In the genomic region with DNA sequence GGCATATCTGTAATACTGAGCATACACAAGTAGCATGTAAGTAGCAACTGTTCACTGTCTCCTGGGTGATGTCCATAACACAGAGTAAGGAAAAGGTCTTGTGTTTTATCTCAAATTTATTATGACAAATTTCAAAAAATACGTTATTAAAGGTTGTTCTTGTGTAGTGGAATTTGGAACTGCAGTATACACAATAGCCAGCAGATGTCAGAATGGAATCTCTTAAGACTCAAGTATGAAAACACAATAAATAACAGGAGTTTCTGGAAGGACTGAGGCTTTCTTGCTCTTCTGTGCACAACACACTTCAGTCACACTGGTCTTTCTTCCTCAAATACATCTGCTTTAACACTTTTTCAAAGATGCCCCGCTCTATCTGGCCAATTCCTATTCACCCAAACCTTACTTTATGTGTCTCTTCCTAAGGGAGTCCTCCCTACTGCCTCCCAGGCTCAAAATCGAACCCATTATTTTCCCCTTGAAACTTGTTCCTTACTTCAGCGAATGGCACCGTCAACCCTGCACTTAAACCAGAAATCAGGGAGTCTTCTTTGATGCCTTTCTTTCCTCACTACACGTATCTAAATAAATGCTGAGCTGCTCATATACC, we compare ENCODE assay signal across 8 cellular contexts. TPM values are rescaled to one million over a fixed set of nuclear protein-coding genes. Genes with fewer than 3 reads are reported as not detected.
DNase-seq lines count a peak whose midpoint lies in the region; ATAC-seq, FAIRE-seq and TF ChIP-seq lines count a peak whose summit lies in the region.

No MANE protein-coding gene starts in this region.

- ATAC-seq in GM23338 (no peak), GM21447 (IDR thresholded peaks at IDR 0.05; ENCODE audit: unreplicated experiment) (no peak)
- peak; percentile 30 to 65 for ATAC-seq in naive thymus-derived CD8-positive, alpha-beta T cell

- no peak overlapping the region for H3K4me3 ChIP-seq in GM23338

- no peaks in the 10 kb centered on the region for H3K4me1 ChIP-seq in GM23338 (ENCODE audit: insufficient read depth)

- peaks cover 50% of the 10 kb centered on the region for H3K36me3 ChIP-seq in GM23338 (ENCODE audit: insufficient read depth)

- POLR2A ChIA-PET in naive thymus-derived CD8-positive, alpha-beta T cell (lab: Charles Lee), result no interaction called here

- peaks cover 64% of the 10 kb centered on the region for H3K79me2 ChIP-seq in GM23338 (replicated peaks; ENCODE audit: insufficient read depth)

- TF ChIP-seq CTCF in C4-2B (conservative IDR thresholded peaks at IDR 0.05), result peak; percentile 83
- peak; percentile 51 to 76 for TF ChIP-seq CTCF in GM23338 (conservative IDR thresholded peaks at IDR 0.05; ENCODE audit: low read depth in 2 of 2)

- no peaks in the 10 kb centered on the region for H3K27me3 ChIP-seq in GM23338 (ENCODE audit: insufficient read depth)

- no peak overlapping the region for H3K27ac Mint-ChIP-seq in GM23338
- peak overlapping the region in 4 of 10 donors; percentile 2 to 17 (median 6) for H3K27ac Mint-ChIP-seq in naive thymus-derived CD8-positive, alpha-beta T cell

- no peaks in the 10 kb centered on the region for H3K27me3 Mint-ChIP-seq in GM23338 (ENCODE audit: insufficient read depth, low read depth, poor library complexity)
- no peaks in the 10 kb centered on the region for H3K27me3 Mint-ChIP-seq in naive thymus-derived CD8-positive, alpha-beta T cell

- peak; percentile 63 for FAIRE-seq in RCC 7860 (lab: Jason Lieb, UNC)

- peak; percentile 69 for DNase-seq in GM23338 (ENCODE audit: low spot score)
- DNase-seq in RCC 7860 (ENCODE audit: low spot score), result peak; percentile 9
- DNase-seq in epithelial cell of prostate (ENCODE audit: low read depth, low spot score), result peak; percentile 10
- DNase-seq in naive thymus-derived CD8-positive, alpha-beta T cell, result peak in 3 of 10 donors; percentile 13 to 20 (median 19)
- DNase-seq in activated CD4-positive, CD25-positive, alpha-beta regulatory T cell (lab: John Stamatoyannopoulos, UW), result no peak
- DNase-seq in activated T-cell treated with anti-CD3 and anti-CD28 coated beads for 4 hours, result no peak

- no peak overlapping the region for H3K4me2 ChIP-seq in GM23338

- peaks cover 22% of the 10 kb centered on the region for H4K20me1 ChIP-seq in GM23338 (replicated peaks; ENCODE audit: insufficient read depth)

- no peaks in the 10 kb centered on the region for H3K9me3 Mint-ChIP-seq in GM23338
- no peaks in the 10 kb centered on the region for H3K9me3 Mint-ChIP-seq in naive thymus-derived CD8-positive, alpha-beta T cell

- H3K9me2 ChIP-seq in GM23338 (ENCODE audit: insufficient read depth), result no peaks in the 10 kb centered on the region

- peaks cover 52% of the 10 kb centered on the region for H3K36me3 Mint-ChIP-seq in GM23338 (ENCODE audit: low read depth)
- peaks cover 0 to 71% (median 20%) of the 10 kb centered on the region in 3 donors for H3K36me3 Mint-ChIP-seq in naive thymus-derived CD8-positive, alpha-beta T cell

- H3K4me3 Mint-ChIP-seq in GM23338, result no peak overlapping the region
- H3K4me3 Mint-ChIP-seq in naive thymus-derived CD8-positive, alpha-beta T cell, result no peak overlapping the region

- H3F3A ChIP-seq in GM23338 (replicated peaks; ENCODE audit: low read depth), result peaks cover 15% of the 10 kb centered on the region; the same call in 1 of the 2 replicates

- no peak overlapping the region for H2AFZ ChIP-seq in GM23338

- H3K4me1 Mint-ChIP-seq in GM23338, result no peaks in the 10 kb centered on the region
- peaks cover 8 to 17% (median 11%) of the 10 kb centered on the region in 4 donors for H3K4me1 Mint-ChIP-seq in naive thymus-derived CD8-positive, alpha-beta T cell

- no peak overlapping the region for H3K27ac ChIP-seq in C4-2B
- H3K27ac ChIP-seq in GM23338 (ENCODE audit: low read depth), result no peak overlapping the region
- H3K27ac ChIP-seq in epithelial cell of prostate, result no peak overlapping the region

TF ChIP-seq in GM23338, 12 proteins besides CTCF, POLR2A, EP300 and RAD21:
- no peak for TF ChIP-seq CREB1 (CRISPR knock-in tag; IDR thresholded peaks at IDR 0.05; ENCODE audit: low read depth)
- no peak for TF ChIP-seq EZH2phosphoT487 (IDR thresholded peaks at IDR 0.05; ENCODE audit: unreplicated experiment)
- TF ChIP-seq ZNF114 (CRISPR knock-in tag; IDR thresholded peaks at IDR 0.05), result no peak
- TF ChIP-seq POLR2AphosphoS5 (IDR thresholded peaks at IDR 0.05; ENCODE audit: low read depth), result no peak
- no peak for TF ChIP-seq ZNF462 (CRISPR knock-in tag; IDR thresholded peaks at IDR 0.05)

RNA-seq across cellular contexts. Expression of gene FBXO10, which starts 6.5 kb away (rescaled TPM):
- total RNA-seq in GM23338 (2014; rRNA removed; shearing (Covaris generic)), result 11.5 and 13.4 TPM in 2 replicates
- 3.4 TPM in 2 replicates for polyA plus RNA-seq in GM23338 (2016; fragmentation: Nextera tagmentation; extraction: Ambion mirVana)
- 1 to 10 TPM; 1.7 to 2.4 TPM for total RNA-seq in naive thymus-derived CD8-positive, alpha-beta T cell
- polyA plus RNA-seq in naive thymus-derived CD8-positive, alpha-beta T cell, result under 1 TPM; 0.20 to 0.77 (median 0.40) TPM

RNA-seq across cellular contexts. Expression of gene TOMM5, which starts 9.7 kb away (rescaled TPM):
- 142 and 158 TPM in 2 replicates for total RNA-seq in GM23338 (2014; rRNA removed; shearing (Covaris generic))
- polyA plus RNA-seq in GM23338 (2016; fragmentation: Nextera tagmentation; extraction: Ambion mirVana), result 529 and 593 TPM in 2 replicates
- 10 to 100 TPM; 46.4 to 48.6 TPM for total RNA-seq in naive thymus-derived CD8-positive, alpha-beta T cell
- 100 to 1,000 TPM; 145 to 176 (median 169) TPM for polyA plus RNA-seq in naive thymus-derived CD8-positive, alpha-beta T cell

Comparison
In these comparisons a context has a peak if more than half of its experiments do, and no peak if none do; other contexts are left out.
1. ATAC-seq: peak in naive thymus-derived CD8-positive, alpha-beta T cell (2 of 2); none in GM23338 (single experiment) and GM21447 (single experiment).
2. DNase-seq: peak in GM23338 (single experiment), RCC 7860 (single experiment) and epithelial cell of prostate (single experiment); none in activated CD4-positive, CD25-positive, alpha-beta regulatory T cell (0 of 4) and activated T-cell treated with anti-CD3 and anti-CD28 coated beads for 4 hours (single experiment).